Comparison of ENCODE assay signal across 8 cellular contexts in genomic region chr6:153003294-153003645, GRCh38. TPM values are rescaled to one million over a fixed set of nuclear protein-coding genes. Genes with fewer than 3 reads are reported as not detected.
A peak's percentile ranks its signal among the peaks of the same experiment; 100 is the strongest.
DNase-seq lines count a peak whose midpoint lies in the region; ATAC-seq and TF ChIP-seq lines count a peak whose summit lies in the region.

No MANE protein-coding gene starts in this region.

- peak overlapping the region; percentile 6 to 91 for H3K27ac ChIP-seq in aorta (ENCODE audit: low read depth in 1 of 2, low read length in 2 of 2)

- H3K9me3 ChIP-seq in aorta (ENCODE audit: control insufficient read depth, low read length): no peaks in the 10 kb centered on the region

- peak; percentile 5 for ATAC-seq in GM21723 (IDR thresholded peaks at IDR 0.05; ENCODE audit: unreplicated experiment)
- peak; percentile 5 for ATAC-seq in aorta (ENCODE audit: low FRiP score)
- no peak for ATAC-seq in GM19467 (IDR thresholded peaks at IDR 0.05; ENCODE audit: unreplicated experiment)

- H3K27me3 ChIP-seq in aorta (ENCODE audit: control insufficient read depth in 1 of 2, insufficient read depth in 2 of 2, low read length in 1 of 2): no peaks in the 10 kb centered on the region

- intact Hi-C loops in aorta (cut with DNase I): no loop called here

- 0% methylated on average over 9 of the region's 9 CpGs for WGBS in aorta, 2 donors

- H3K36me3 ChIP-seq in aorta (ENCODE audit: control insufficient read depth in 1 of 2, insufficient read depth in 2 of 2, low read length in 1 of 2): no peaks in the 10 kb centered on the region

- H3K4me3 ChIP-seq in choroid plexus epithelial cell (ENCODE audit: low read depth, low read length): peak overlapping the region; percentile 72
- H3K4me3 ChIP-seq in aorta (ENCODE audit: low read length in 2 of 2): peak overlapping the region; percentile 64 to 100

- H3K4me1 ChIP-seq in aorta (ENCODE audit: control insufficient read depth in 1 of 2, insufficient read depth in 2 of 2, low read length in 2 of 2): peaks cover 2 to 3% of the 10 kb centered on the region in 2 donors

- TF ChIP-seq CTCF in choroid plexus epithelial cell (conservative IDR thresholded peaks at IDR 0.05; ENCODE audit: low read depth, low read length): no peak

- DNase-seq in DMS79 (lab: John Stamatoyannopoulos, UW): peak; percentile 49
- peak; percentile 67 for DNase-seq in NCI-H69 (lab: John Stamatoyannopoulos, UW)
- DNase-seq in choroid plexus epithelial cell (ENCODE audit: low read depth): peak; percentile 43
- peak; percentile 47 for DNase-seq in midbrain (lab: John Stamatoyannopoulos, UW)
- no peak for DNase-seq in aorta
- no peak for DNase-seq in NCI-H187 (lab: John Stamatoyannopoulos, UW)

RNA-seq across cellular contexts. Expression of gene MTRF1L, which starts 0.8 kb away (rescaled TPM):
- 10 to 100 TPM; 16.0 to 23.6 TPM for total RNA-seq in aorta
- polyA plus RNA-seq in aorta: 10 to 100 TPM; 22.0 to 45.1 TPM

RNA-seq across cellular contexts. Expression of gene FBXO5, which starts 20.4 kb away (rescaled TPM):
- total RNA-seq in aorta: 1 to 10 TPM; 4.8 to 6.0 TPM
- 1 to 10 TPM; 2.5 to 3.1 TPM for polyA plus RNA-seq in aorta

Comparison
In these comparisons a context has a peak if more than half of its experiments do, and no peak if none do; other contexts are left out.
1. DNase-seq: peak in DMS79 (single experiment), NCI-H69 (single experiment), choroid plexus epithelial cell (single experiment) and midbrain (single experiment); none in aorta (0 of 2) and NCI-H187 (0 of 2).